In the genomic region with DNA sequence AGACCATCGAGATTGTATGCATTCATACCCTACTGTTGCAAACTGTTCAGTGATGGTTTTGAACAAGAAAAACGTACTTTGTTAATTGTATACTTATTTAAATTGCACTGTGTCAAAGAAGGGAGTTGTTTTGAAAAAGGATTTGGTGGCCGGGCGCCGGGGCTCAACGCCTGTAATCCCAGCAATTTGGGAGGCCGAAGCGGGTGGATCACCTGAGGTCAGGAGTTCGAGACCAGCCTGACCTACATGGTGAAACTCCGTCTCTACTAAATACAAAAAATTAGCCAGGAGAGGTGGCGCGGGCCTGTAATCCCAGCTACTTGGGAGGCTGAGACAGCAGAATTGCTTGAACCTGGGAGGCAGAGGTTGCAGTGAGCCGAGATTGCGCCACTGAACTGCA, we compare ENCODE assay signal across 9 cellular contexts. TPM values are rescaled to one million over a fixed set of nuclear protein-coding genes. Genes with fewer than 3 reads are reported as not detected.
A peak's percentile ranks its signal among the peaks of the same experiment; 100 is the strongest.
DNase-seq lines count a peak whose midpoint lies in the region; ATAC-seq and TF ChIP-seq lines count a peak whose summit lies in the region.
"Not testable (repeated sequence)": the region's sequence is repeated elsewhere in the genome, so short reads cannot be mapped to it uniquely, and the experiment has no call there.
"Had no signal": no experiment of that assay in that cellular context is flagged by ENCODE, and none has a peak within 500 bp of the region (broad histone marks: within the 10 kb centered on the region; RNA-seq: fewer than 3 reads in every experiment).

No MANE protein-coding gene starts in this region.

- H3K4me3 Mint-ChIP-seq in T-helper 2 cell treated with Interferon-gamma antibody and Interleukin-4, amounts not matched to agents 5 μg/mL and 100 μg/mL, for 36 hours: peak overlapping the region; percentile 97
- H3K4me3 Mint-ChIP-seq in endodermal cell (peak overlapping the region; percentile 86), neural crest cell (peak overlapping the region; percentile 95)
- peak overlapping the region; percentile 46 to 94 for H3K4me3 Mint-ChIP-seq in stimulated activated naive CD8-positive, alpha-beta T cell treated with anti-CD3 and anti-CD28 coated beads, Interleukin-15, amount 100 ng/mL, for 72 hours

- not testable (repeated sequence) for H4K20me1 ChIP-seq in BLaER1

- H3K4me3 ChIP-seq in BLaER1 (peak overlapping the region; percentile 76), HUES64 (ENCODE audit: low read length) (peak overlapping the region; percentile 67), endodermal cell (ENCODE audit: low read length) (peak overlapping the region; percentile 95), iPS-20b (ENCODE audit: low read length) (peak overlapping the region; percentile 85)

- H3K27ac ChIP-seq in BLaER1 (peak overlapping the region; percentile 59; the same call in 1 of the 2 replicates), HUES64 (ENCODE audit: low read depth, low read length) (peak overlapping the region; percentile 3; the same call in 1 of the 2 replicates), angular gyrus (ENCODE audit: low read depth, low read length) (peak overlapping the region; percentile 62), endodermal cell (ENCODE audit: low read depth, low read length) (peak overlapping the region; percentile 80)
- not testable (repeated sequence) for H3K27ac ChIP-seq in iPS-20b (ENCODE audit: low read length)

- H3K9ac ChIP-seq in BLaER1: peak overlapping the region; percentile 63
- H3K9ac ChIP-seq in HUES64 (ENCODE audit: low read depth, low read length): peak overlapping the region; percentile 61
- peak overlapping the region; percentile 85 for H3K9ac ChIP-seq in endodermal cell (ENCODE audit: extremely low read depth, low read length, poor library complexity, severe bottlenecking)
- peak overlapping the region; percentile 83; the same call in 1 of the 2 replicates for H3K9ac ChIP-seq in iPS-20b (ENCODE audit: low read depth, low read length)

- WGBS in HUES64: 78% methylated on average over 14 of the region's 14 CpGs
- 81 to 86% methylated on average over 13 to 14 of the region's 14 CpGs for WGBS in endodermal cell (ENCODE audit: insufficient coverage in 1 of 2, insufficient read length in 1 of 2), 2 experiments

- not testable (repeated sequence) for H3K36me3 ChIP-seq in BLaER1; HUES64 (ENCODE audit: insufficient read depth, low read length); endodermal cell (ENCODE audit: control insufficient read depth, insufficient read depth, low read length); iPS-20b (ENCODE audit: insufficient read depth, low read depth, low read length)

- not testable (repeated sequence) for H3K27me3 Mint-ChIP-seq in T-helper 2 cell treated with Interferon-gamma antibody and Interleukin-4, amounts not matched to agents 5 μg/mL and 100 μg/mL, for 36 hours (ENCODE audit: low read depth); endodermal cell (ENCODE audit: insufficient read depth); neural crest cell (ENCODE audit: low read depth); stimulated activated naive CD8-positive, alpha-beta T cell treated with anti-CD3 and anti-CD28 coated beads, Interleukin-15, amount 100 ng/mL, for 72 hours

- not testable (repeated sequence) for H3K9me3 ChIP-seq in BLaER1; HUES64 (ENCODE audit: insufficient read depth, low read depth, low read length); endodermal cell (ENCODE audit: control insufficient read depth, low read length); iPS-20b (ENCODE audit: insufficient read depth, low read depth, low read length)

- H3K27me3 ChIP-seq in BLaER1; HUES64 (ENCODE audit: insufficient read depth, low read length); endodermal cell (ENCODE audit: control insufficient read depth, insufficient read depth, low read length, poor library complexity, severe bottlenecking); iPS-20b (ENCODE audit: insufficient read depth, low read length): not testable (repeated sequence)

- H3K4me1 Mint-ChIP-seq in T-helper 2 cell treated with Interferon-gamma antibody and Interleukin-4, amounts not matched to agents 5 μg/mL and 100 μg/mL, for 36 hours (ENCODE audit: low read depth): peaks cover 17% of the 10 kb centered on the region
- H3K4me1 Mint-ChIP-seq in endodermal cell: not testable (repeated sequence)
- H3K4me1 Mint-ChIP-seq in neural crest cell: peaks cover 16% of the 10 kb centered on the region
- peaks cover 26% of the 10 kb centered on the region for H3K4me1 Mint-ChIP-seq in stimulated activated naive CD8-positive, alpha-beta T cell treated with anti-CD3 and anti-CD28 coated beads, Interleukin-15, amount 100 ng/mL, for 72 hours

- not testable (repeated sequence) for DNase-seq in T-helper 2 cell treated with Interferon-gamma antibody and Interleukin-4, amounts not matched to agents 5 μg/mL and 100 μg/mL, for 36 hours (ENCODE audit: low spot score); neural crest cell (ENCODE audit: low read depth, low spot score); stimulated activated naive CD8-positive, alpha-beta T cell treated with anti-CD3 and anti-CD28 coated beads, Interleukin-15, amount 100 ng/mL, for 72 hours
- peak; percentile 47 for DNase-seq in endodermal cell

- not testable (repeated sequence) for TF ChIP-seq CTCF in endodermal cell (conservative IDR thresholded peaks at IDR 0.05); neural crest cell (conservative IDR thresholded peaks at IDR 0.05)

- H3K27ac Mint-ChIP-seq in T-helper 2 cell treated with Interferon-gamma antibody and Interleukin-4, amounts not matched to agents 5 μg/mL and 100 μg/mL, for 36 hours: peak overlapping the region; percentile 95
- H3K27ac Mint-ChIP-seq in endodermal cell: peak overlapping the region; percentile 98
- H3K27ac Mint-ChIP-seq in neural crest cell (ENCODE audit: unreplicated experiment): peak overlapping the region; percentile 99
- peak overlapping the region in 1 of 2 donors; percentile 93 for H3K27ac Mint-ChIP-seq in stimulated activated naive CD8-positive, alpha-beta T cell treated with anti-CD3 and anti-CD28 coated beads, Interleukin-15, amount 100 ng/mL, for 72 hours

- H3K4me1 ChIP-seq in BLaER1: peaks cover 33% of the 10 kb centered on the region
- not testable (repeated sequence) for H3K4me1 ChIP-seq in HUES64 (ENCODE audit: insufficient read depth, low read length); endodermal cell (ENCODE audit: control insufficient read depth, insufficient read depth, low read length); iPS-20b (ENCODE audit: insufficient read depth, low read length)

- not testable (repeated sequence) for H3K36me3 Mint-ChIP-seq in T-helper 2 cell treated with Interferon-gamma antibody and Interleukin-4, amounts not matched to agents 5 μg/mL and 100 μg/mL, for 36 hours (ENCODE audit: low read depth); endodermal cell (ENCODE audit: low read depth); neural crest cell (ENCODE audit: low read depth)

- peak overlapping the region; percentile 87 for H3K4me2 ChIP-seq in BLaER1

- ATAC-seq in stimulated activated naive CD8-positive, alpha-beta T cell treated with anti-CD3 and anti-CD28 coated beads, Interleukin-15, amount 100 ng/mL, for 72 hours: not testable (repeated sequence)

- H3K9me3 Mint-ChIP-seq in T-helper 2 cell treated with Interferon-gamma antibody and Interleukin-4, amounts not matched to agents 5 μg/mL and 100 μg/mL, for 36 hours; endodermal cell; neural crest cell; stimulated activated naive CD8-positive, alpha-beta T cell treated with anti-CD3 and anti-CD28 coated beads, Interleukin-15, amount 100 ng/mL, for 72 hours: not testable (repeated sequence)

RNA-seq across cellular contexts. Expression of a gene that starts 0.7 kb away (rescaled TPM):
- polyA plus RNA-seq in HUES64 (2013, experiment 1 of 2): 3.0 TPM
- polyA plus RNA-seq in HUES64 (2013, experiment 2 of 2): 3.6 TPM
- 1 to 10 TPM; 3.2 to 3.6 TPM for total RNA-seq in endodermal cell
- polyA plus RNA-seq in endodermal cell (2013, experiment 1 of 2): 6.6 TPM
- 8.7 TPM for polyA plus RNA-seq in endodermal cell (2013, experiment 2 of 2)
- total RNA-seq in neural crest cell: 2.0 and 2.7 TPM in 2 replicates
- total RNA-seq: T-helper 1 cell treated with Interleukin-12 subunit alpha and Interleukin-12 subunit beta and Interleukin-4 antibody, amounts not matched to agents 30 ng/mL and 1 ng/mL, for 36 hours had no signal

RNA-seq across cellular contexts. Expression of a gene that starts 0.8 kb away (rescaled TPM):
- 7.9 TPM for polyA plus RNA-seq in HUES64 (2013, experiment 1 of 2)
- 11.0 TPM for polyA plus RNA-seq in HUES64 (2013, experiment 2 of 2)
- total RNA-seq in endodermal cell (10 to 100 TPM; 40.7 to 63.5 TPM), neural crest cell (9.6 and 15.0 TPM in 2 replicates)
- 20.7 TPM for polyA plus RNA-seq in endodermal cell (2013, experiment 1 of 2)
- 19.1 TPM for polyA plus RNA-seq in endodermal cell (2013, experiment 2 of 2)
